8 cellular contexts compared by ENCODE assay signal in the genomic region with DNA sequence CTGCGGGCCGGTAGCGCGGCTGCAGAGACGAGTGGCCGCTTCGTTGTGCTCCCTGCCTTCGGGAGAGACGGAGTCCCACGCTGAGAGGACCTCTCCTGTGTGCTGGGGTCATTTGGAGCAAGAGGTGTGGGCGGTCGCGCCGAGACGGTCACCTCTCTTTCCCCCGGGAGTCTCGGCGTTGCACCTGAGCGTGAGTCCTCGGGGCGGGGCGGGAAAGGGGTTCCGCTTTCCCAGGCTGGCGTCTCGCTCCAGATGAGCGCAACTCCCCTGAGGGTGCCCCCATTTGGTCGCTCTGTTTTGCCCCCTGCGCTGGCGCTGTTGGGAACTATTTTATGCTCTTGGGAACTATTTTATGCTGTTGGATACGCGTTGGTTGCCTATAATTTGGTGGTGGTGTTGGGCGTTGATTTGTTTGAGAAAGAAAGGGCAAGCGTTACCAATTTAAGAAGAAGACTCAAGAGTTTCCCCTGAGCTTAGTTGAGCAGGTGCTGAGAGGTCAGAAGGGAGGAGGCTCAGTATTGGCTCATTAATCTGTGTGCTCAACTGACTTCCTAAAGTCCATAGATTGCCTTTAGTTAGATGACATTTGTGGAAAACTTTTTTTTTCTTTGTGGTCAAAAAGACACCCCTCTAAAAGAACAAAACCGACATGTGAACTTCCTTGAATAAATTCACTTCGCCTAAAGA. TPM values are rescaled to one million over a fixed set of nuclear protein-coding genes. Genes with fewer than 3 reads are reported as not detected.
DNase-seq lines count a peak whose midpoint lies in the region; ATAC-seq, FAIRE-seq and TF ChIP-seq lines count a peak whose summit lies in the region.

No MANE protein-coding gene starts in this region.

- in situ Hi-C loops in K562 (cut with MboI): no loop called here

- no peak for TF ChIP-seq RAD21 in Ishikawa (IDR thresholded peaks at IDR 0.05; ENCODE audit: low read depth)
- no peak for TF ChIP-seq RAD21 in SK-N-SH (IDR thresholded peaks at IDR 0.05; ENCODE audit: low read length)
- TF ChIP-seq RAD21 in K562 (CRISPR knock-in tag; conservative IDR thresholded peaks at IDR 0.05 in 1 of 2, IDR thresholded peaks at IDR 0.05 in 1 of 2): no peak

- H3K27ac ChIP-seq in SK-N-SH (ENCODE audit: low read depth in 2 of 2, low read length in 1 of 2): peak overlapping the region in 1 of 2 experiments; percentile 86; a peak in 2 of 4 replicates
- H3K27ac ChIP-seq in K562 (ENCODE audit: extremely low read depth, low read depth, low read length): peak overlapping the region; percentile 98
- H3K27ac ChIP-seq in skeletal muscle tissue (ENCODE audit: low read depth, low read length): peak overlapping the region; percentile 87

- no peaks in the 10 kb centered on the region for H3K9me1 ChIP-seq in K562 (ENCODE audit: control insufficient read depth, insufficient read depth, low read length)

- TF ChIP-seq EP300 in Ishikawa (IDR thresholded peaks at IDR 0.05; ENCODE audit: borderline replicate concordance) (0 out of 2 replicates have a peak, but pooled peaks have one; percentile 30), SK-N-SH (IDR thresholded peaks at IDR 0.05; ENCODE audit: borderline replicate concordance in 1 of 2, low read depth in 1 of 2, low read length in 1 of 2) (no peak), K562 (IDR thresholded peaks at IDR 0.05; ENCODE audit: low read length) (no peak)

- peaks cover 0 to 9% of the 10 kb centered on the region in 2 experiments; a peak in 2 of 4 replicates for H3K4me1 ChIP-seq in SK-N-SH (ENCODE audit: control insufficient read depth in 1 of 2, insufficient read depth in 2 of 2, low read depth in 1 of 2, low read length in 1 of 2)
- H3K4me1 ChIP-seq in K562 (replicated peaks in 1 of 2; ENCODE audit: control insufficient read depth in 2 of 2, insufficient read depth in 2 of 2, low read length in 2 of 2): peaks cover 17 to 32% of the 10 kb centered on the region in 2 experiments
- peaks cover 22 to 35% (median 27%) of the 10 kb centered on the region in 3 donors for H3K4me1 ChIP-seq in skeletal muscle tissue (ENCODE audit: control insufficient read depth in 3 of 3, insufficient read depth in 3 of 3, low read length in 3 of 3)

- H3K27me3 ChIP-seq in SK-N-SH (ENCODE audit: insufficient read depth) (no peaks in the 10 kb centered on the region), K562 (ENCODE audit: control insufficient read depth in 2 of 2, insufficient read depth in 2 of 2, low read length in 2 of 2) (no peaks in the 10 kb centered on the region), skeletal muscle tissue (ENCODE audit: control insufficient read depth in 3 of 3, insufficient read depth in 3 of 3, low read length in 3 of 3) (no peaks in the 10 kb centered on the region)

- H3K9ac ChIP-seq in SK-N-SH: peak overlapping the region; percentile 71
- H3K9ac ChIP-seq in K562 (ENCODE audit: insufficient read depth in 1 of 2, low read depth in 2 of 2, low read length in 2 of 2): peak overlapping the region; percentile 93 to 100
- peak overlapping the region; percentile 94 to 97 (median 95) for H3K9ac ChIP-seq in skeletal muscle tissue (ENCODE audit: low read depth in 1 of 3, low read length in 3 of 3)

- H3K36me3 ChIP-seq in SK-N-SH (replicated peaks in 1 of 2; ENCODE audit: control insufficient read depth in 1 of 2, insufficient read depth in 2 of 2, low read length in 1 of 2) (peaks cover 0 to 7% of the 10 kb centered on the region in 2 experiments), K562 (ENCODE audit: control insufficient read depth, insufficient read depth, low read length) (peaks cover 31% of the 10 kb centered on the region), skeletal muscle tissue (ENCODE audit: control insufficient read depth in 3 of 3, insufficient read depth in 3 of 3, low read length in 3 of 3) (peaks cover 3 to 5% (median 4%) of the 10 kb centered on the region in 3 donors)

- H3K9me3 ChIP-seq in SK-N-SH: no peaks in the 10 kb centered on the region
- no peaks in the 10 kb centered on the region; the same call in 1 of the 2 replicates for H3K9me3 ChIP-seq in K562 (replicated peaks; ENCODE audit: control insufficient read depth, insufficient read depth, low read depth, low read length)
- no peaks in the 10 kb centered on the region for H3K9me3 ChIP-seq in skeletal muscle tissue (ENCODE audit: control insufficient read depth in 3 of 3, low read length in 3 of 3)

- no peak for TF ChIP-seq POLR2A in K562 (conservative IDR thresholded peaks at IDR 0.05)

- no peaks in the 10 kb centered on the region for H4K20me1 ChIP-seq in SK-N-SH (ENCODE audit: insufficient read depth)
- peaks cover under 1% of the 10 kb centered on the region; the same call in 1 of the 2 replicates for H4K20me1 ChIP-seq in K562 (replicated peaks; ENCODE audit: control insufficient read depth, insufficient read depth, low read length)

- H3K4me3 ChIP-seq in SK-N-SH (ENCODE audit: low read depth in 2 of 2, low read length in 1 of 2) (peak overlapping the region; percentile 82 to 100), K562 (peak overlapping the region; percentile 94), skeletal muscle tissue (ENCODE audit: low read length in 3 of 3) (peak overlapping the region; percentile 92 to 99 (median 96))

- H2AFZ ChIP-seq in SK-N-SH (ENCODE audit: low read depth) (peak overlapping the region; percentile 96), K562 (ENCODE audit: low read depth, low read length) (peak overlapping the region; percentile 87)

- TF ChIP-seq CTCF in SK-N-SH (IDR thresholded peaks at IDR 0.05) (peak; percentile 30), K562 (IDR thresholded peaks at IDR 0.05 in 2 of 3, conservative IDR thresholded peaks at IDR 0.05 in 1 of 3; ENCODE audit: insufficient read depth in 2 of 3, low read depth in 1 of 3, low read length in 3 of 3) (0 out of 6 replicates have a peak, but pooled peaks of 1 of the 3 experiments have one; percentile 15)

- ATAC-seq in GM21360 (IDR thresholded peaks at IDR 0.05; ENCODE audit: unreplicated experiment) (peak; percentile 23), K562 (peak; percentile 60)

- DNase-seq in COLO668 (lab: John Stamatoyannopoulos, UW; ENCODE audit: unreplicated experiment) (peak; percentile 93), SK-N-SH (peak; percentile 68), K562 (ENCODE audit: extremely low read depth in 1 of 4, low spot score in 3 of 4) (peak; percentile 52 to 61 (median 54)), iPS-NIHi7 (ENCODE audit: extremely low spot score) (peak; percentile 45), NCI-H1048 (lab: John Stamatoyannopoulos, UW) (no peak)

- POLR2A ChIA-PET in SK-N-SH (lab: Yijun Ruan, JAX): interaction anchor here (0.9 kb wide), 1 partner anchor 470 kb away, joined by 4 read pairs; a partner anchor contains a TSS
- POLR2A ChIA-PET in K562 (lab: Yijun Ruan, JAX): no interaction called here

- H3F3A ChIP-seq in SK-N-SH (replicated peaks; ENCODE audit: insufficient read depth): peaks cover 11% of the 10 kb centered on the region

- CTCF ChIA-PET in SK-N-SH (lab: Yijun Ruan, JAX): no interaction called here
- CTCF ChIA-PET in K562 (lab: Yijun Ruan, JAX; ENCODE audit: low intra/inter-chr PET ratio): interaction anchor here (0.7 kb wide), 1 partner anchor 42 kb away, joined by 3 read pairs; no protein-coding TSS in a partner anchor

- BruUV-seq in K562 (replicated peaks; lab: Mats Ljungman, UMichigan): no TSS peak

- H3K79me2 ChIP-seq in SK-N-SH (ENCODE audit: insufficient read depth) (no peaks in the 10 kb centered on the region), K562 (ENCODE audit: control insufficient read depth, insufficient read depth, low read length) (peaks cover 62% of the 10 kb centered on the region)

- peak; percentile 46 for FAIRE-seq in K562 (lab: Jason Lieb, UNC)

- intact Hi-C loops in K562 (cut with micrococcal nuclease): loop anchor here (2.0 to 10.0 kb wide), 4 partner anchors 19 to 469 kb away; a partner anchor contains a TSS

- H3K9me2 ChIP-seq in SK-N-SH: no peaks in the 10 kb centered on the region

- peak overlapping the region; percentile 85 for H3K4me2 ChIP-seq in SK-N-SH
- peak overlapping the region; percentile 99 for H3K4me2 ChIP-seq in K562 (ENCODE audit: insufficient read depth, low read length)

- 20% methylated on average over 10 of the region's 35 CpGs for WGBS in SK-N-SH (ENCODE audit: low lambda C conversion rate)
- WGBS in K562 (ENCODE audit: insufficient coverage, low coverage, missing lambda C conversion rate): 1% methylated on average over 33 of the region's 35 CpGs

TF ChIP-seq in SK-N-SH, 30 proteins besides CTCF, POLR2A, EP300 and RAD21 (continues in another document):
- TF ChIP-seq EZH2phosphoT487 (IDR thresholded peaks at IDR 0.05; ENCODE audit: borderline replicate concordance, low read depth) (no peak), RCOR1 (IDR thresholded peaks at IDR 0.05; ENCODE audit: low read length) (0 out of 2 replicates have a peak, but pooled peaks have one; percentile 35), MXI1 (IDR thresholded peaks at IDR 0.05; ENCODE audit: low read depth, low read length) (peak; percentile 83; the same call in 1 of the 2 replicates)

TF ChIP-seq in K562, 482 proteins besides CTCF, POLR2A, EP300 and RAD21 (continues in another document):
- no peak for TF ChIP-seq STAG1 (CRISPR knock-in tag; IDR thresholded peaks at IDR 0.05; ENCODE audit: borderline replicate concordance)
- TF ChIP-seq MECOM (CRISPR knock-in tag; IDR thresholded peaks at IDR 0.05): no peak
- no peak for TF ChIP-seq ZNF785 (CRISPR knock-in tag; IDR thresholded peaks at IDR 0.05)
- TF ChIP-seq ADNP (tag; IDR thresholded peaks at IDR 0.05): no peak

RNA-seq across cellular contexts. Expression of a gene that starts 0.7 kb away (rescaled TPM):
- polyA plus RNA-seq in SK-N-SH (2012; rRNA removed) (3.7 and 5.2 TPM in 2 replicates), K562 (2011; rRNA removed) (42.3 and 43.7 TPM in 2 replicates), K562 (2014; fragmentation: Illumina TruSeq; extraction: Trizol) (15.8 and 16.0 TPM in 2 replicates), K562 (2014; fragmentation: Nextera tagmentation; extraction: Ambion mirVana) (1 to 10 TPM; 4.3 to 5.7 TPM), K562 (2014; rRNA removed) (10.5 and 12.3 TPM in 2 replicates)
- polyA plus RNA-seq in SK-N-SH (2012; cell fraction: cytosol; rRNA removed): 4.5 and 5.8 TPM in 2 replicates
- polyA plus RNA-seq in SK-N-SH (2012; cell fraction: nucleus; rRNA removed): 2.7 and 4.4 TPM in 2 replicates
- total RNA-seq in K562 (2011; cell fraction: chromatin; rRNA removed; ENCODE audit: low replicate concordance): 81.4 and 138 TPM in 2 replicates
- total RNA-seq in K562 (2011; cell fraction: nucleolus; rRNA removed): 30.5 and 31.5 TPM in 2 replicates
- total RNA-seq in K562 (2011; cell fraction: nucleoplasm; rRNA removed): 59.8 and 105 TPM in 2 replicates
- total RNA-seq in K562 (2014; rRNA removed) (9.2 and 9.7 TPM in 2 replicates), K562 (2014; rRNA removed; fragmentation: Illumina TruSeq; extraction: Trizol) (17.1 and 21.9 TPM in 2 replicates), K562 (2015; rRNA removed; fragmentation: Illumina TruSeq; extraction: Trizol) (13.5 and 14.4 TPM in 2 replicates), K562 (2021) (20.3 and 25.7 TPM in 2 replicates), skeletal muscle tissue (3.7 TPM)
- 41.1 and 45.8 TPM in 2 replicates for polyA plus RNA-seq in K562 (2011; cell fraction: cytosol; rRNA removed)
- polyA plus RNA-seq in K562 (2011; cell fraction: nucleus; rRNA removed): 32.4 and 41.6 TPM in 2 replicates
- 9.3 and 9.9 TPM in 2 replicates for polyA plus RNA-seq in K562 (2012)
- polyA minus RNA-seq in K562 (2011; rRNA and poly(A)+ RNA removed): 79.3 and 80.5 TPM in 2 replicates
- 32.1 and 35.7 TPM in 2 replicates for polyA minus RNA-seq in K562 (2011; cell fraction: cytosol; rRNA and poly(A)+ RNA removed)
- 33.3 and 46.1 TPM in 2 replicates for polyA minus RNA-seq in K562 (2011; cell fraction: nucleus; rRNA and poly(A)+ RNA removed)
